Comparison of ENCODE assay signal across 10 cellular contexts in genomic region chr1:151947140-151947539, GRCh38. TPM values are rescaled to one million over a fixed set of nuclear protein-coding genes. Genes with fewer than 3 reads are reported as not detected.
DNase-seq lines count a peak whose midpoint lies in the region; ATAC-seq and TF ChIP-seq lines count a peak whose summit lies in the region.
"Had no signal": no experiment of that assay in that cellular context is flagged by ENCODE, and none has a peak within 500 bp of the region (broad histone marks: within the 10 kb centered on the region; RNA-seq: fewer than 3 reads in every experiment).

No MANE protein-coding gene starts in this region.

- H3K36me3 Mint-ChIP-seq in CD14-positive monocyte (peaks cover 3 to 5% of the 10 kb centered on the region in 2 donors), HFFc6 (ENCODE audit: low read depth) (no peaks in the 10 kb centered on the region), memory B cell (no peaks in the 10 kb centered on the region)
- no peaks in the 10 kb centered on the region for H3K36me3 Mint-ChIP-seq in activated naive CD8-positive, alpha-beta T cell treated with anti-CD3 and anti-CD28 coated beads, Interleukin-2, amount 50 U/mL, for 24 hours (ENCODE audit: low read depth)

- H3K27me3 ChIP-seq in brain microvascular endothelial cell (replicated peaks): no peaks in the 10 kb centered on the region
- H3K27me3 ChIP-seq: MG63 had no signal

- H3K27ac ChIP-seq in brain microvascular endothelial cell: no peak overlapping the region

- H3K36me3 ChIP-seq in brain microvascular endothelial cell (replicated peaks): no peaks in the 10 kb centered on the region
- H3K36me3 ChIP-seq: MG63 had no signal

- intact Hi-C loops in CD14-positive monocyte (cut with micrococcal nuclease): loop anchor here in 1 of 2 donors (5.0 kb wide), 1 partner anchor 100 kb away; no protein-coding TSS in a partner anchor

- in situ Hi-C loops in brain microvascular endothelial cell (cut with HindIII; ENCODE audit: low pct_ligation_motif_present, low sequenced_read_pairs): no loop called here

- peaks cover 43% of the 10 kb centered on the region for H3K4me1 Mint-ChIP-seq in CD14-positive monocyte
- H3K4me1 Mint-ChIP-seq in HFFc6 (ENCODE audit: low read depth): peaks cover 33% of the 10 kb centered on the region
- peaks cover 46% of the 10 kb centered on the region for H3K4me1 Mint-ChIP-seq in activated naive CD8-positive, alpha-beta T cell treated with anti-CD3 and anti-CD28 coated beads, Interleukin-2, amount 50 U/mL, for 24 hours
- H3K4me1 Mint-ChIP-seq in memory B cell: peaks cover 16% of the 10 kb centered on the region

- H3K4me3 Mint-ChIP-seq in CD14-positive monocyte (peak overlapping the region in 1 of 2 donors; percentile 32), HFFc6 (no peak overlapping the region), memory B cell (no peak overlapping the region)
- H3K4me3 Mint-ChIP-seq in activated naive CD8-positive, alpha-beta T cell treated with anti-CD3 and anti-CD28 coated beads, Interleukin-2, amount 50 U/mL, for 24 hours: peak overlapping the region; percentile 66

- no peak for TF ChIP-seq CTCF in CD14-positive monocyte (IDR thresholded peaks at IDR 0.05)
- TF ChIP-seq CTCF in HFFc6 (IDR thresholded peaks at IDR 0.05): no peak
- TF ChIP-seq CTCF in brain microvascular endothelial cell (IDR thresholded peaks at IDR 0.05; ENCODE audit: low read depth, low read length, missing control alignments): no peak

- H3K9me3 Mint-ChIP-seq in CD14-positive monocyte (peaks cover 0 to 6% (median 0%) of the 10 kb centered on the region in 7 donors), HFFc6 (no peaks in the 10 kb centered on the region), memory B cell (peaks cover 3% of the 10 kb centered on the region)
- no peaks in the 10 kb centered on the region for H3K9me3 Mint-ChIP-seq in activated naive CD8-positive, alpha-beta T cell treated with anti-CD3 and anti-CD28 coated beads, Interleukin-2, amount 50 U/mL, for 24 hours

- DNase-seq in CD14-positive monocyte (ENCODE audit: low spot score): no peak
- DNase-seq in HFFc6: no peak
- DNase-seq in activated naive CD8-positive, alpha-beta T cell treated with anti-CD3 and anti-CD28 coated beads, Interleukin-2, amount 50 U/mL, for 24 hours: no peak
- no peak for DNase-seq in memory B cell (ENCODE audit: low spot score in 2 of 2)
- no peak for DNase-seq in brain microvascular endothelial cell
- no peak for DNase-seq in NCI-H187 (lab: John Stamatoyannopoulos, UW)
- DNase-seq in H4 (ENCODE audit: low spot score): no peak
- no peak for DNase-seq in UCSD-AML1 (lab: John Stamatoyannopoulos, UW; ENCODE audit: unreplicated experiment)
- DNase-seq: MG63, substantia nigra had no signal

- peaks cover 0 to 7% (median 2%) of the 10 kb centered on the region in 3 donors for H3K27me3 Mint-ChIP-seq in CD14-positive monocyte (ENCODE audit: low read depth in 3 of 3)
- peaks cover 2% of the 10 kb centered on the region for H3K27me3 Mint-ChIP-seq in HFFc6 (ENCODE audit: insufficient read depth)
- H3K27me3 Mint-ChIP-seq in activated naive CD8-positive, alpha-beta T cell treated with anti-CD3 and anti-CD28 coated beads, Interleukin-2, amount 50 U/mL, for 24 hours: peaks cover under 1% of the 10 kb centered on the region
- H3K27me3 Mint-ChIP-seq in memory B cell: no peaks in the 10 kb centered on the region

- peak overlapping the region; percentile 97 to 100 (median 99) for H3K27ac Mint-ChIP-seq in CD14-positive monocyte
- peak overlapping the region; percentile 94 for H3K27ac Mint-ChIP-seq in HFFc6
- peak overlapping the region; percentile 93 for H3K27ac Mint-ChIP-seq in activated naive CD8-positive, alpha-beta T cell treated with anti-CD3 and anti-CD28 coated beads, Interleukin-2, amount 50 U/mL, for 24 hours
- H3K27ac Mint-ChIP-seq in memory B cell: peak overlapping the region; percentile 97

- H3K4me3 ChIP-seq in brain microvascular endothelial cell (ENCODE audit: low read depth, low read length): no peak overlapping the region
- H3K4me3 ChIP-seq: MG63 had no signal

- ATAC-seq in activated naive CD8-positive, alpha-beta T cell treated with anti-CD3 and anti-CD28 coated beads, Interleukin-2, amount 50 U/mL, for 24 hours: no peak
- ATAC-seq in memory B cell (ENCODE audit: low read depth): no peak

RNA-seq across cellular contexts. Expression of gene THEM4, which starts 37.8 kb away (rescaled TPM):
- 1 to 10 TPM; 3.7 to 4.6 TPM for polyA plus RNA-seq in CD14-positive monocyte
- 10 to 100 TPM in 1 of 6 experiments, 1 to 10 TPM in 5; 8.0 to 10.1 (median 9.3) TPM for total RNA-seq in HFFc6 (2021; fragmentation: NEBNext Ultra II Directional; extraction: Animal tissue kit (Norgen Biotek cat#: 25700))
- 9.3 and 11.3 TPM in 2 replicates for total RNA-seq in H4 (2014; rRNA removed; shearing (Covaris generic))

RNA-seq across cellular contexts. Expression of gene S100A10, which starts 46.5 kb away (rescaled TPM):
- polyA plus RNA-seq in CD14-positive monocyte: 1,000 to 10,000 TPM; 2,129 to 2,138 TPM
- 100 to 1,000 TPM; 390 to 518 (median 442) TPM for total RNA-seq in HFFc6 (2021; fragmentation: NEBNext Ultra II Directional; extraction: Animal tissue kit (Norgen Biotek cat#: 25700))
- total RNA-seq in H4 (2014; rRNA removed; shearing (Covaris generic)): 58.6 and 87.8 TPM in 2 replicates
